In genomic region chr20:889110-889509, GRCh38 we compare ENCODE assay signal across 29 cellular contexts. TPM values are rescaled to one million over a fixed set of nuclear protein-coding genes. Genes with fewer than 3 reads are reported as not detected.
"Had no signal": no experiment of that assay in that cellular context is flagged by ENCODE, and none has a peak within 500 bp of the region (broad histone marks: within the 10 kb centered on the region; RNA-seq: fewer than 3 reads in every experiment).

No MANE protein-coding gene starts in this region.

- ATAC-seq: activated naive CD4-positive, alpha-beta T cell treated with anti-CD3 and anti-CD28 coated beads, Interleukin-2, amount 50 U/mL, for 72 hours; activated naive CD8-positive, alpha-beta T cell treated with anti-CD3 and anti-CD28 coated beads, Interleukin-2, amount 50 U/mL, for 24 hours; activated T-cell treated with anti-CD3 and anti-CD28 coated beads, Interleukin-2, amount 50 U/mL, for 4 hours; body of pancreas; T-cell had no signal

- FAIRE-seq: RCC 7860, TTC549 had no signal

- H3K27ac ChIP-seq: ascending aorta, body of pancreas, KMS-11, SK-N-MC had no signal

- H3K9ac ChIP-seq: KMS-11 had no signal

- H3K9me3 ChIP-seq: ascending aorta, body of pancreas, MG63 had no signal

- H3K36me3 ChIP-seq: ascending aorta, MG63 had no signal

- H3K27me3 ChIP-seq: ascending aorta, body of pancreas, MG63 had no signal

- H3K4me1 ChIP-seq: ascending aorta had no signal

- DNase-seq: activated CD4-positive, alpha-beta memory T cell treated with anti-CD3 and anti-CD28 coated beads for 36 hours; activated CD4-positive, alpha-beta T cell treated with anti-CD3 and anti-CD28 coated beads, Interleukin-2, amount 10 ng/mL, durations not matched to agents 7 days and 5 days; activated CD4-positive, CD25-positive, alpha-beta regulatory T cell; activated CD8-positive, alpha-beta memory T cell treated with anti-CD3 and anti-CD28 coated beads for 24 hours; activated effector memory CD4-positive, alpha-beta T cell treated with anti-CD3 and anti-CD28 coated beads, Interleukin-2, amount 50 U/mL, for 16 hours; activated naive CD4-positive, alpha-beta T cell treated with Interleukin-2 at 50 U/mL for 16 hours; activated naive CD8-positive, alpha-beta T cell treated with anti-CD3 and anti-CD28 coated beads, Interleukin-2, amount 50 U/mL, for 24 hours; activated T-cell treated with anti-CD3 and anti-CD28 coated beads, Interleukin-2, amount 50 U/mL, for 4 hours; amniotic stem cell; body of pancreas; MG63; NCI-H1092 treated with DMSO at 0.1 percent for 48 hours; NCI-H1417 treated with DMSO at 0.1 percent for 48 hours; NCI-H1694; NCI-H2029; NCI-H2107; NCI-H2171 treated with DMSO at 0.1 percent for 48 hours; NCI-H345; NCI-H510A; SHP77 treated with DMSO at 0.1 percent for 48 hours; T-cell; T-helper 2 cell; T1000 had no signal

- H3K4me3 ChIP-seq: ascending aorta, body of pancreas, MG63, SK-N-MC had no signal

- H3K4me2 ChIP-seq: KMS-11 had no signal

RNA-seq across cellular contexts. Expression of gene ANGPT4, which starts 27.0 kb away (rescaled TPM):
- total RNA-seq: activated CD4-positive, alpha-beta memory T cell treated with anti-CD3 and anti-CD28 coated beads for 36 hours; activated CD4-positive, alpha-beta T cell treated with anti-CD3 and anti-CD28 coated beads, Interleukin-2, amount 10 ng/mL, durations not matched to agents 7 days and 5 days; activated T-cell treated with anti-CD3 and anti-CD28 coated beads, Interleukin-2, amount 50 U/mL, for 4 hours; T-cell had no signal
